Comparison of ENCODE assay signal across 8 cellular contexts in genomic region chr2:168210898-168211570, GRCh38. TPM values are rescaled to one million over a fixed set of nuclear protein-coding genes. Genes with fewer than 3 reads are reported as not detected.
DNase-seq lines count a peak whose midpoint lies in the region; ATAC-seq, FAIRE-seq and TF ChIP-seq lines count a peak whose summit lies in the region.

No MANE protein-coding gene starts in this region.

- H3K4me1 ChIP-seq in A549 (peaks cover 25% of the 10 kb centered on the region), K562 (replicated peaks in 1 of 2; ENCODE audit: control insufficient read depth in 2 of 2, insufficient read depth in 2 of 2, low read length in 2 of 2) (no peaks in the 10 kb centered on the region; a peak in 1 of 5 replicates), mucosa of stomach (ENCODE audit: control insufficient read depth, insufficient read depth, low read length) (peaks cover 64% of the 10 kb centered on the region)

- TF ChIP-seq CTCF in A549 (IDR thresholded peaks at IDR 0.05) (no peak), K562 (IDR thresholded peaks at IDR 0.05 in 2 of 3, conservative IDR thresholded peaks at IDR 0.05 in 1 of 3; ENCODE audit: insufficient read depth in 2 of 3, low read depth in 1 of 3, low read length in 3 of 3) (no peak), mesothelial cell of epicardium (IDR thresholded peaks at IDR 0.05; ENCODE audit: unreplicated experiment) (no peak)

- 21% methylated on average over 3 of the region's 3 CpGs for WGBS in A549 (ENCODE audit: missing lambda C conversion rate)
- 10% methylated on average over 3 of the region's 3 CpGs for WGBS in K562 (ENCODE audit: insufficient coverage, low coverage, missing lambda C conversion rate)

- POLR2A ChIA-PET in A549 (lab: Yijun Ruan, JAX) = no interaction called here
- POLR2A ChIA-PET in K562 (lab: Yijun Ruan, JAX) = no interaction called here

- peak; percentile 67 to 89 for DNase-seq in A549 (ENCODE audit: low read depth in 1 of 2, low spot score in 1 of 2)
- DNase-seq in NCI-H2029 treated with DMSO at 0.1 percent for 48 hours (lab: John Stamatoyannopoulos, UW) = peak; percentile 62
- no peak for DNase-seq in K562 (ENCODE audit: extremely low read depth in 1 of 4, low spot score in 3 of 4)
- no peak for DNase-seq in iPS-NIHi7 (ENCODE audit: extremely low spot score)
- no peak for DNase-seq in mesothelial cell of epicardium (ENCODE audit: low spot score in 2 of 2, unreplicated experiment in 2 of 2)
- DNase-seq in stimulated activated CD4-positive, alpha-beta T cell treated with anti-CD3 and anti-CD28 coated beads, Interleukin-1b, Interleukin-23, amount 100 ng/mL, for 48 hours = no peak

- H3K9ac ChIP-seq in K562 (ENCODE audit: insufficient read depth in 1 of 2, low read depth in 2 of 2, low read length in 2 of 2) = no peak overlapping the region
- peak overlapping the region; percentile 73 for H3K9ac ChIP-seq in mucosa of stomach (ENCODE audit: low read length)

- TF ChIP-seq POLR2A in A549 (IDR thresholded peaks at IDR 0.05; ENCODE audit: low read length) (no peak), K562 (conservative IDR thresholded peaks at IDR 0.05) (no peak)

- H4K20me1 ChIP-seq in K562 (replicated peaks; ENCODE audit: control insufficient read depth, insufficient read depth, low read length) = no peaks in the 10 kb centered on the region

- H3K27ac ChIP-seq in A549 (peak overlapping the region; percentile 43 to 78), K562 (ENCODE audit: extremely low read depth, low read depth, low read length) (no peak overlapping the region)

- H3K9me1 ChIP-seq in K562 (ENCODE audit: control insufficient read depth, insufficient read depth, low read length) = no peaks in the 10 kb centered on the region

- H3K4me2 ChIP-seq in A549 = peak overlapping the region; percentile 59
- H3K4me2 ChIP-seq in K562 (ENCODE audit: insufficient read depth, low read length) = no peak overlapping the region

- H3K79me2 ChIP-seq in K562 (ENCODE audit: control insufficient read depth, insufficient read depth, low read length) = no peaks in the 10 kb centered on the region

- peaks cover 16% of the 10 kb centered on the region for H3K4me1 Mint-ChIP-seq in mesothelial cell of epicardium

- ATAC-seq in A549 = peak; percentile 95
- peak; percentile 51 for ATAC-seq in GM19452 (IDR thresholded peaks at IDR 0.05; ENCODE audit: unreplicated experiment)
- no peak for ATAC-seq in K562

- H3K27me3 ChIP-seq in K562 (ENCODE audit: control insufficient read depth in 2 of 2, insufficient read depth in 2 of 2, low read length in 2 of 2) (peaks cover 0 to 4% of the 10 kb centered on the region in 2 experiments; a peak in 1 of 5 replicates), mucosa of stomach (ENCODE audit: control insufficient read depth, insufficient read depth, low read length) (no peaks in the 10 kb centered on the region)

- no peak overlapping the region for H3K4me3 Mint-ChIP-seq in mesothelial cell of epicardium

- FAIRE-seq in A549 (lab: Jason Lieb, UNC) (no peak), K562 (lab: Jason Lieb, UNC) (no peak)

- peaks cover 5% of the 10 kb centered on the region for H3K9me3 Mint-ChIP-seq in mesothelial cell of epicardium

- peaks cover 3% of the 10 kb centered on the region for H3K36me3 Mint-ChIP-seq in mesothelial cell of epicardium

- CTCF ChIA-PET in A549 (lab: Yijun Ruan, JAX) (no interaction called here), K562 (lab: Yijun Ruan, JAX; ENCODE audit: low intra/inter-chr PET ratio) (no interaction called here)

- H3K4me3 ChIP-seq in A549 (no peak overlapping the region), K562 (no peak overlapping the region), mucosa of stomach (ENCODE audit: low read length) (no peak overlapping the region)

- H3K36me3 ChIP-seq in K562 (ENCODE audit: control insufficient read depth, insufficient read depth, low read length) (no peaks in the 10 kb centered on the region), mucosa of stomach (ENCODE audit: control insufficient read depth, insufficient read depth, low read length) (no peaks in the 10 kb centered on the region)

- no peaks in the 10 kb centered on the region for H3K27me3 Mint-ChIP-seq in mesothelial cell of epicardium (ENCODE audit: low read depth)

- TF ChIP-seq RAD21 in A549 (conservative IDR thresholded peaks at IDR 0.05 in 1 of 2, IDR thresholded peaks at IDR 0.05 in 1 of 2) = peak in 1 of 2 experiments; percentile 18; a peak in 1 of 5 replicates
- no peak for TF ChIP-seq RAD21 in K562 (CRISPR knock-in tag; conservative IDR thresholded peaks at IDR 0.05 in 1 of 2, IDR thresholded peaks at IDR 0.05 in 1 of 2)

- no peak overlapping the region for H2AFZ ChIP-seq in K562 (ENCODE audit: low read depth, low read length)

- H3K9me3 ChIP-seq in A549 (no peaks in the 10 kb centered on the region), K562 (replicated peaks; ENCODE audit: control insufficient read depth, insufficient read depth, low read depth, low read length) (no peaks in the 10 kb centered on the region), mucosa of stomach (ENCODE audit: control insufficient read depth, low read length) (no peaks in the 10 kb centered on the region)

- in situ Hi-C loops in K562 (cut with MboI) = no loop called here

- no peak overlapping the region for H3K27ac Mint-ChIP-seq in mesothelial cell of epicardium

- TF ChIP-seq EP300 in A549 (IDR thresholded peaks at IDR 0.05) (peak; percentile 73 to 82; a peak in 4 of 5 replicates), K562 (IDR thresholded peaks at IDR 0.05; ENCODE audit: low read length) (no peak)

- BruUV-seq in K562 (replicated peaks; lab: Mats Ljungman, UMichigan) = no TSS peak

- intact Hi-C loops in K562 (cut with micrococcal nuclease) = no loop called here

TF ChIP-seq in A549, 52 proteins besides CTCF, POLR2A, EP300 and RAD21 (continues in another document):
- TF ChIP-seq JUNB (IDR thresholded peaks at IDR 0.05) (peak; percentile 97), HES2 (IDR thresholded peaks at IDR 0.05) (peak; percentile 79), GATA3 (IDR thresholded peaks at IDR 0.05; ENCODE audit: borderline replicate concordance) (peak; percentile 95), CHD4 (IDR thresholded peaks at IDR 0.05; ENCODE audit: borderline replicate concordance) (no peak), ATOH8 (CRISPR knock-in tag; IDR thresholded peaks at IDR 0.05; ENCODE audit: low read depth) (peak; percentile 51; the same call in 1 of the 2 replicates)

TF ChIP-seq in K562, 482 proteins besides CTCF, POLR2A, EP300 and RAD21:
- no peak for TF ChIP-seq DDX20 (tag; IDR thresholded peaks at IDR 0.05; ENCODE audit: low read depth)
- TF ChIP-seq CEBPB (tag; IDR thresholded peaks at IDR 0.05) = peak; percentile 75
- no peak for TF ChIP-seq ZZZ3 (IDR thresholded peaks at IDR 0.05)
- 0 out of 2 replicates have a peak, but pooled peaks have one; percentile 23 for TF ChIP-seq FOSL1 (tag; conservative IDR thresholded peaks at IDR 0.05)
- no peak for TF ChIP-seq STAG1 (CRISPR knock-in tag; IDR thresholded peaks at IDR 0.05; ENCODE audit: borderline replicate concordance)
- TF ChIP-seq CEBPG (CRISPR knock-in tag; IDR thresholded peaks at IDR 0.05) = no peak
- peak; percentile 84 for TF ChIP-seq CEBPG (tag; conservative IDR thresholded peaks at IDR 0.05 in 1 of 2, IDR thresholded peaks at IDR 0.05 in 1 of 2)

RNA-seq across cellular contexts. Expression of gene STK39, which starts 36.4 kb away (rescaled TPM):
- polyA plus RNA-seq in A549 (2011; rRNA removed) (17.9 and 27.2 TPM in 2 replicates), A549 (2017; fragmentation: RNase III; extraction: RNeasy Plus Mini Kit Qiagen cat#74134 plus additional on column Dnase treatment) (11.2 to 14.2 TPM (median 14.1 TPM) in 3 replicates), K562 (2011; rRNA removed) (0.52 and 0.72 TPM in 2 replicates), K562 (2014; fragmentation: Illumina TruSeq; extraction: Trizol) (0.28 and 0.51 TPM in 2 replicates), K562 (2014; fragmentation: Nextera tagmentation; extraction: Ambion mirVana) (under 1 TPM; 0.28 to 0.34 TPM), K562 (2014; rRNA removed) (0.19 and 0.32 TPM in 2 replicates)
- 5.1 and 5.5 TPM in 2 replicates for polyA plus RNA-seq in A549 (2012; cell fraction: cytosol; rRNA removed)
- 2.0 and 4.6 TPM in 2 replicates for polyA plus RNA-seq in A549 (2012; cell fraction: nucleus; rRNA removed)
- 7.4 and 7.6 TPM in 2 replicates for polyA minus RNA-seq in A549 (2011; rRNA and poly(A)+ RNA removed)
- total RNA-seq in K562 (2011; cell fraction: chromatin; rRNA removed; ENCODE audit: low replicate concordance) = 0.14 and 0.53 TPM in 2 replicates
- total RNA-seq in K562 (2011; cell fraction: nucleolus; rRNA removed) = not detected in 2 replicates
- 0.15 and 1.6 TPM in 2 replicates for total RNA-seq in K562 (2011; cell fraction: nucleoplasm; rRNA removed)
- total RNA-seq in K562 (2014; rRNA removed) (0.37 and 0.64 TPM in 2 replicates), K562 (2014; rRNA removed; fragmentation: Illumina TruSeq; extraction: Trizol) (0.48 and 0.76 TPM in 2 replicates), K562 (2015; rRNA removed; fragmentation: Illumina TruSeq; extraction: Trizol) (0.58 and 0.79 TPM in 2 replicates), K562 (2021) (0.47 and 0.49 TPM in 2 replicates), mesothelial cell of epicardium (18.7 to 19.3 TPM (median 18.7 TPM) in 3 replicates)
- 0.16 and 0.47 TPM in 2 replicates for polyA plus RNA-seq in K562 (2011; cell fraction: cytosol; rRNA removed)
- 0.10 and 0.18 TPM in 2 replicates for polyA plus RNA-seq in K562 (2011; cell fraction: nucleus; rRNA removed)
- 0.49 and 1.3 TPM in 2 replicates for polyA plus RNA-seq in K562 (2012)
- polyA minus RNA-seq in K562 (2011; rRNA and poly(A)+ RNA removed) = 0.28 and 0.93 TPM in 2 replicates
- polyA minus RNA-seq in K562 (2011; cell fraction: cytosol; rRNA and poly(A)+ RNA removed) = 0.46 TPM in 1 of 2 replicates, not detected in the other
- 0.13 and 0.44 TPM in 2 replicates for polyA minus RNA-seq in K562 (2011; cell fraction: nucleus; rRNA and poly(A)+ RNA removed)

Comparison
In these comparisons a context has a peak if more than half of its experiments do, and no peak if none do; other contexts are left out.
1. DNase-seq: peak in A549 (2 of 2) and NCI-H2029 treated with DMSO at 0.1 percent for 48 hours (single experiment); none in K562 (0 of 4), iPS-NIHi7 (single experiment), mesothelial cell of epicardium (0 of 2) and stimulated activated CD4-positive, alpha-beta T cell treated with anti-CD3 and anti-CD28 coated beads, Interleukin-1b, Interleukin-23, amount 100 ng/mL, for 48 hours (single experiment).
2. Of the 35 proteins assayed by ChIP-seq in both K562 and A549: peak only in K562: none; only in A549: EP300, JUN and JUNB; in both: CEBPB; in neither: 30; mixed calls (peak in some experiments, not most) for 1.